Comparison of ENCODE assay signal across 14 cellular contexts in the genomic region with DNA sequence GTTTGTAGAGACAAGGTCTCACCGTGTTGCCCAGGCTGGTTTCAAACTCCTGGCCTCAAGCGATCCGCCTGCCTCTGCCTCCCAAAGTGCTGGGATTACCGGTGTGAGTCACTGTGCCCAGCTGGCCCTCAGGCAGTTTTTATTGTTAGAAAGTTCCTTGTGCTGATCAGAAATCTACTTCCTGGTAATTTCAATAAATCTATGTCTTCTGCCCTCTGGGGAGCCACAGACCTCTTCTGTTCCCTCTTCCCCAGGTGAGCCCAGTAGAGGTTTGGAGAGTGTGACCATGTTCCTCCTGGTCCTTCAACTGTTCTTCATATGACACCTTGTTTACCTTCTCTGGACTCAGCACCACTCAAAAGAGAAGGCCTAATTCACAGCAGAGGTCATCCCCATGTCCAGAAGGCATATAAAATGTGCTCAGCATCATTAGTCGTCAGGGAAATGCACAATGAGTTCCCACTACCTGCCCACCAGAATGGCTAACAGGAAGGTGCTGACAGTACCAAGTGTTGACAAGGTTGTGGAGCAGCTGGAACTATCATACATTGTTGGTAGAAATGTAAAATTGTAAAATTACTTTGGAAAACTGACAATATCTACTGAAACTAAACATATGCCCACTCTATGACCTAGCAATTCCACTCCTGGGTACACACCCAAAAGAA. TPM values are rescaled to one million over a fixed set of nuclear protein-coding genes. Genes with fewer than 3 reads are reported as not detected.
DNase-seq lines count a peak whose midpoint lies in the region; ATAC-seq and TF ChIP-seq lines count a peak whose summit lies in the region.
"Had no signal": no experiment of that assay in that cellular context is flagged by ENCODE, and none has a peak within 500 bp of the region (broad histone marks: within the 10 kb centered on the region; RNA-seq: fewer than 3 reads in every experiment).

No MANE protein-coding gene starts in this region.

- no peak for TF ChIP-seq CTCF in epithelial cell of esophagus (IDR thresholded peaks at IDR 0.05; ENCODE audit: insufficient read depth, low read depth, low read length, missing control alignments)

- peaks cover 20% of the 10 kb centered on the region for H3K4me1 ChIP-seq in right cardiac atrium (ENCODE audit: control insufficient read depth, insufficient read depth, low read length)
- H3K4me1 ChIP-seq: BLaER1, parathyroid adenoma had no signal

- H3K27ac ChIP-seq in right cardiac atrium (ENCODE audit: low read length): peak overlapping the region; percentile 67
- H3K27ac ChIP-seq: BLaER1, parathyroid adenoma had no signal

- intact Hi-C loops in right cardiac atrium (cut with DNase I): no loop called here
- intact Hi-C loops in cardiac septum (cut with DNase I): loop anchor here (5.0 kb wide), 1 partner anchor 50 kb away; no protein-coding TSS in a partner anchor

- no peaks in the 10 kb centered on the region for H3K36me3 Mint-ChIP-seq in effector memory CD8-positive, alpha-beta T cell (ENCODE audit: insufficient read depth)
- H3K36me3 Mint-ChIP-seq: brain had no signal

- no peaks in the 10 kb centered on the region for H3K9me3 Mint-ChIP-seq in effector memory CD8-positive, alpha-beta T cell
- H3K9me3 Mint-ChIP-seq: activated T-cell treated with anti-CD3 and anti-CD28 coated beads, Interleukin-2, amount 50 U/mL, for 4 hours; brain had no signal

- WGBS in right cardiac atrium: 75% methylated on average over 5 of the region's 5 CpGs

- H3K4me3 Mint-ChIP-seq in effector memory CD8-positive, alpha-beta T cell: no peak overlapping the region
- H3K4me3 Mint-ChIP-seq: activated T-cell treated with anti-CD3 and anti-CD28 coated beads, Interleukin-2, amount 50 U/mL, for 4 hours; brain had no signal

- H3K4me3 ChIP-seq in right cardiac atrium (ENCODE audit: low read length) (no peak overlapping the region), epithelial cell of esophagus (ENCODE audit: low read length) (no peak overlapping the region)
- H3K4me3 ChIP-seq: BLaER1 had no signal

- peaks cover 9 to 17% of the 10 kb centered on the region in 2 donors for H3K27me3 Mint-ChIP-seq in effector memory CD8-positive, alpha-beta T cell

- ATAC-seq in right cardiac atrium (no peak), GM19351 (IDR thresholded peaks at IDR 0.05; ENCODE audit: unreplicated experiment) (no peak)
- no peak for ATAC-seq in effector memory CD8-positive, alpha-beta T cell (replicated peaks)

- H3K27ac Mint-ChIP-seq in effector memory CD8-positive, alpha-beta T cell: no peak overlapping the region

- no peaks in the 10 kb centered on the region for H3K9me3 ChIP-seq in right cardiac atrium (ENCODE audit: control insufficient read depth, low read length)
- H3K9me3 ChIP-seq: BLaER1 had no signal

- DNase-seq in right cardiac atrium: no peak
- no peak for DNase-seq in cardiac septum (ENCODE audit: low spot score)
- peak; percentile 50 for DNase-seq in MV-4-11 (lab: John Stamatoyannopoulos, UW)
- DNase-seq in epithelial cell of esophagus (ENCODE audit: low read depth): peak; percentile 34
- DNase-seq in NCI-H2171 treated with DMSO at 0.1 percent for 48 hours (lab: John Stamatoyannopoulos, UW): no peak
- DNase-seq in HUDEP-2 (lab: John Stamatoyannopoulos, UW; ENCODE audit: unreplicated experiment in 76 of 76): no peak
- no peak for DNase-seq in effector memory CD8-positive, alpha-beta T cell
- DNase-seq: activated T-cell treated with anti-CD3 and anti-CD28 coated beads, Interleukin-2, amount 50 U/mL, for 4 hours; hippocampal formation; SHP77 treated with DMSO at 0.1 percent for 48 hours had no signal

- no peaks in the 10 kb centered on the region for H3K4me1 Mint-ChIP-seq in effector memory CD8-positive, alpha-beta T cell (ENCODE audit: low read depth in 2 of 2)

- no peaks in the 10 kb centered on the region for H3K27me3 ChIP-seq in right cardiac atrium (ENCODE audit: control insufficient read depth, insufficient read depth)
- H3K27me3 ChIP-seq: BLaER1 had no signal

RNA-seq across cellular contexts. Expression of gene TMOD1, which starts 10.4 kb away (rescaled TPM):
- total RNA-seq in right cardiac atrium (100 to 1,000 TPM; 177 to 220 (median 208) TPM), cardiac septum (151 TPM)
- 184 TPM for polyA plus RNA-seq in right cardiac atrium

Comparison
In these comparisons a context has a peak if more than half of its experiments do, and no peak if none do; other contexts are left out.
1. DNase-seq: peak in MV-4-11 (single experiment) and epithelial cell of esophagus (single experiment); none in right cardiac atrium (0 of 3), cardiac septum (single experiment), NCI-H2171 treated with DMSO at 0.1 percent for 48 hours (single experiment), HUDEP-2 (0 of 76) and effector memory CD8-positive, alpha-beta T cell (0 of 3).